In the genomic region with DNA sequence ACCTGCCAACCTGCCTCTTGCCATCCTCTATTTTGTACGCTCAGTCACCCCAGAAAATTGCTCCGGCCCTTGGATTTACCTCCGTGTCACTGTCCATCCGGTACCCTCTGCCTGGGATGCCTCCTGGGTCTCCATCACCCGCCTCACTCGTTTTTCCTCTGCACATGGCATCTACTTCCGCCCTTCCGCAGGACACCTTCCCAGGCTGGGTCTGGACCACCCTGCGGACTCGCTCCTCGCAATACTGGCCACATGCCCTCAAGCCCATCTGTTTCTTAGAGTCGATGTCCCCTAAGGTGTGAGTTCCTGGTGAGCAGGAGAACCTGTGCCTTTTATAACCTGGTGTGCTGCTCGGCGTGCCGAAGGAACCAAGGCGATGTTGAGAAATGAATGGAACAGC, we compare ENCODE assay signal across 20 cellular contexts. TPM values are rescaled to one million over a fixed set of nuclear protein-coding genes. Genes with fewer than 3 reads are reported as not detected.
DNase-seq lines count a peak whose midpoint lies in the region; TF ChIP-seq lines count a peak whose summit lies in the region.
"Had no signal": no experiment of that assay in that cellular context is flagged by ENCODE, and none has a peak within 500 bp of the region (broad histone marks: within the 10 kb centered on the region; RNA-seq: fewer than 3 reads in every experiment).

No MANE protein-coding gene starts in this region.

- H3K36me3 Mint-ChIP-seq in activated naive CD4-positive, alpha-beta T cell treated with anti-CD3 and anti-CD28 coated beads, Interleukin-2, amount 50 U/mL, for 24 hours = peaks cover 16% of the 10 kb centered on the region
- peaks cover 5 to 10% (median 7%) of the 10 kb centered on the region in 3 donors for H3K36me3 Mint-ChIP-seq in immature natural killer cell

- DNase-seq in activated naive CD4-positive, alpha-beta T cell treated with Interleukin-2 at 50 U/mL for 16 hours = no peak
- DNase-seq in immature natural killer cell (no peak), tibial artery (peak; percentile 15 to 17), NCI-H187 treated with DMSO at 0.1 percent for 48 hours (lab: John Stamatoyannopoulos, UW) (no peak), HEK293T (ENCODE audit: extremely low spot score) (no peak)
- DNase-seq: activated B cell treated with CpG ODN at 0.5 μM for 24 hours; activated CD4-positive, alpha-beta T cell treated with anti-CD3 and anti-CD28 coated beads, Interleukin-2, amount 50 U/mL, for 1 hour; CD4-positive, alpha-beta memory T cell; GM23248; heart right ventricle; KG1; lower lobe of right lung; MG63; mucosa of descending colon; NCI-H2029 treated with DMSO at 0.1 percent for 48 hours; NCI-H526; OCI-M1; stimulated activated naive CD4-positive, alpha-beta T cell treated with Interleukin-2 at 50 U/mL for 16 hours had no signal

- intact Hi-C loops in tibial artery (cut with DNase I; ENCODE audit: low total_unique reads) = no loop called here

- TF ChIP-seq CTCF in tibial artery (IDR thresholded peaks at IDR 0.05) = no peak

- no peaks in the 10 kb centered on the region for H3K27me3 Mint-ChIP-seq in activated naive CD4-positive, alpha-beta T cell treated with anti-CD3 and anti-CD28 coated beads, Interleukin-2, amount 50 U/mL, for 24 hours
- peaks cover 4 to 22% (median 16%) of the 10 kb centered on the region in 3 donors for H3K27me3 Mint-ChIP-seq in immature natural killer cell (ENCODE audit: low read depth in 3 of 3)
- H3K27me3 Mint-ChIP-seq: CD4-positive, alpha-beta memory T cell had no signal

- peak overlapping the region; percentile 23 for H3K27ac Mint-ChIP-seq in activated naive CD4-positive, alpha-beta T cell treated with anti-CD3 and anti-CD28 coated beads, Interleukin-2, amount 50 U/mL, for 24 hours
- peak overlapping the region in 5 of 6 donors; percentile 75 to 90 (median 84) for H3K27ac Mint-ChIP-seq in immature natural killer cell
- H3K27ac Mint-ChIP-seq: activated B cell treated with CpG ODN at 0.5 μM for 24 hours had no signal

- H3K9me3 Mint-ChIP-seq in activated naive CD4-positive, alpha-beta T cell treated with anti-CD3 and anti-CD28 coated beads, Interleukin-2, amount 50 U/mL, for 24 hours = no peaks in the 10 kb centered on the region
- H3K9me3 Mint-ChIP-seq in immature natural killer cell = peaks cover 0 to 2% (median 0%) of the 10 kb centered on the region in 6 donors
- H3K9me3 Mint-ChIP-seq: activated B cell treated with CpG ODN at 0.5 μM for 24 hours had no signal

- H3K27me3 ChIP-seq in tibial artery = no peaks in the 10 kb centered on the region
- H3K27me3 ChIP-seq: MG63 had no signal

- H3K9me3 ChIP-seq in KOPT-K1 (ENCODE audit: insufficient read depth, low read length, poor library complexity, severe bottlenecking) (no peaks in the 10 kb centered on the region), tibial artery (no peaks in the 10 kb centered on the region)
- H3K9me3 ChIP-seq: lower lobe of right lung, MG63, mucosa of descending colon had no signal

- H3K4me1 Mint-ChIP-seq in activated naive CD4-positive, alpha-beta T cell treated with anti-CD3 and anti-CD28 coated beads, Interleukin-2, amount 50 U/mL, for 24 hours = peaks cover 91% of the 10 kb centered on the region
- peaks cover 97 to 98% of the 10 kb centered on the region in 2 donors for H3K4me1 Mint-ChIP-seq in immature natural killer cell
- H3K4me1 Mint-ChIP-seq: activated B cell treated with CpG ODN at 0.5 μM for 24 hours had no signal

- H3K27ac ChIP-seq in KOPT-K1 (ENCODE audit: low read depth, low read length, poor library complexity, severe bottlenecking) (peak overlapping the region; percentile 81), tibial artery (no peak overlapping the region)
- H3K27ac ChIP-seq: GM23248, heart right ventricle, lower lobe of right lung had no signal

- H3K4me3 ChIP-seq in tibial artery = no peak overlapping the region
- H3K4me3 ChIP-seq: GM23248, heart right ventricle, lower lobe of right lung, MG63, mucosa of descending colon had no signal

- no peaks in the 10 kb centered on the region for H3K4me1 ChIP-seq in tibial artery
- H3K4me1 ChIP-seq: heart right ventricle, lower lobe of right lung had no signal

- H3K4me3 Mint-ChIP-seq in activated naive CD4-positive, alpha-beta T cell treated with anti-CD3 and anti-CD28 coated beads, Interleukin-2, amount 50 U/mL, for 24 hours = no peak overlapping the region
- peak overlapping the region in 4 of 5 donors; percentile 29 to 71 (median 64) for H3K4me3 Mint-ChIP-seq in immature natural killer cell
- H3K4me3 Mint-ChIP-seq: activated B cell treated with CpG ODN at 0.5 μM for 24 hours had no signal

- POLR2A ChIA-PET in HEK293T (lab: Yijun Ruan, JAX) = no interaction called here

- H3K36me3 ChIP-seq in KOPT-K1 (ENCODE audit: insufficient read depth, low read length) (no peaks in the 10 kb centered on the region), tibial artery (no peaks in the 10 kb centered on the region)
- H3K36me3 ChIP-seq: heart right ventricle, lower lobe of right lung, MG63 had no signal

- CTCF ChIA-PET in HEK293T (lab: Yijun Ruan, JAX) = no interaction called here

TF ChIP-seq in HEK293T, 16 proteins besides CTCF, POLR2A, EP300 and RAD21:
- no peak for TF ChIP-seq FOXA1 (IDR thresholded peaks at IDR 0.05)

RNA-seq across cellular contexts. Expression of gene APBA2, which starts 58.5 kb away (rescaled TPM):
- 10 to 100 TPM; 24.4 to 68.7 (median 25.4) TPM for polyA plus RNA-seq in immature natural killer cell

Comparison
In these comparisons a context has a peak if more than half of its experiments do, and no peak if none do; other contexts are left out.
1. DNase-seq: peak in tibial artery (2 of 2); none in activated naive CD4-positive, alpha-beta T cell treated with Interleukin-2 at 50 U/mL for 16 hours (single experiment), immature natural killer cell (0 of 3), NCI-H187 treated with DMSO at 0.1 percent for 48 hours (single experiment) and HEK293T (single experiment).